10 cellular contexts compared by ENCODE assay signal in the genomic region with DNA sequence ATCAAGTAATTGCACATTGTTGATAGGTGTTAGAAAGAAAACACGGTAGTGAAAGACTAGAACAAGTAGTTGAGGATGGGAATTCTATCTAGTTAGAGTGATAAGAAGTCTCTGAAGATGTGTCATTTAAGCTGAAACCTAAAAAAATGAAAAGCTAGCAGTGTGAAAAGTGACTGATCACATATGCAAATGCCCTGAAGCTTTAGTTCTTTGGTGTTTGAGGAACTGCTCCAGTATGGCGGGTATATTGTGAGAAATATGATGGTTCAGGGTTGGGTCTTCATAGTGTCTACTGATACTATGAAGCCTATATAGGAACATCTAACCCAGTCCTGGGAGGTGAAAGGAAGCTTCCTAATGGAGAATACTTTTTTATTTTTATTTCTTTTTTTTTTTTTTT.
"Had no signal": no experiment of that assay in that cellular context is flagged by ENCODE, and none has a peak within 500 bp of the region (broad histone marks: within the 10 kb centered on the region; RNA-seq: fewer than 3 reads in every experiment).

No MANE protein-coding gene starts in this region.

- H3K4me3 ChIP-seq: GM23248, HAP-1 had no signal

- H3K36me3 ChIP-seq: HAP-1 had no signal

- ATAC-seq: HCT116, HepG2 had no signal

- H3K9me3 ChIP-seq: HAP-1 had no signal

- H2AFZ ChIP-seq: GM23248 had no signal

- H3K4me3 Mint-ChIP-seq: HFFc6, IgD-negative memory B cell had no signal

- H3K27ac ChIP-seq: GM23248, HL-60 had no signal

- DNase-seq: GM23248, GOT3, H7, HFFc6, KBM-7 had no signal

- H3K27ac Mint-ChIP-seq: HFFc6 had no signal

- H3K9ac ChIP-seq: GM23248 had no signal

- H3K27me3 Mint-ChIP-seq: IgD-negative memory B cell had no signal

- H3K9me3 Mint-ChIP-seq: HFFc6, IgD-negative memory B cell had no signal

- FAIRE-seq: HepG2 had no signal

- H3K4me1 ChIP-seq: HAP-1 had no signal
